1 cellular context compared by ENCODE assay signal in genomic region chr15:69305933-69306568, GRCh38.
TF ChIP-seq lines count a peak whose summit lies in the region.

No MANE protein-coding gene starts in this region.

TF ChIP-seq in GM12878, 131 proteins besides CTCF, POLR2A, EP300 and RAD21:
- no peak for TF ChIP-seq SREBF1 (IDR thresholded peaks at IDR 0.05; ENCODE audit: low read length)
- TF ChIP-seq NR2C1 (IDR thresholded peaks at IDR 0.05), result peak; percentile 33; the same call in 1 of the 2 replicates
- TF ChIP-seq CUX1 (IDR thresholded peaks at IDR 0.05; ENCODE audit: insufficient replicate concordance, low read depth, low read length), result no peak
- no peak for TF ChIP-seq IRF3 (IDR thresholded peaks at IDR 0.05)
- TF ChIP-seq KLF5 (IDR thresholded peaks at IDR 0.05; ENCODE audit: partially characterized antibody), result no peak
